17 cellular contexts compared by ENCODE assay signal in genomic region chr9:133738806-133739150, GRCh38. TPM values are rescaled to one million over a fixed set of nuclear protein-coding genes. Genes with fewer than 3 reads are reported as not detected.
DNase-seq lines count a peak whose midpoint lies in the region; ATAC-seq and TF ChIP-seq lines count a peak whose summit lies in the region.
"Had no signal": no experiment of that assay in that cellular context is flagged by ENCODE, and none has a peak within 500 bp of the region (broad histone marks: within the 10 kb centered on the region; RNA-seq: fewer than 3 reads in every experiment).

No MANE protein-coding gene starts in this region.

- H3K4me3 ChIP-seq in coronary artery = no peak overlapping the region
- peak overlapping the region; percentile 39 to 55 for H3K4me3 ChIP-seq in muscle layer of duodenum (ENCODE audit: low read depth in 1 of 2, low read length in 2 of 2)
- no peak overlapping the region for H3K4me3 ChIP-seq in esophagus muscularis mucosa

- H3K36me3 ChIP-seq in muscle layer of duodenum (ENCODE audit: control insufficient read depth in 1 of 2, insufficient read depth in 2 of 2, low read length in 2 of 2) = no peaks in the 10 kb centered on the region
- no peaks in the 10 kb centered on the region for H3K36me3 ChIP-seq in esophagus muscularis mucosa
- H3K36me3 ChIP-seq: breast epithelium, gastroesophageal sphincter, ovary, upper lobe of right lung had no signal

- no peaks in the 10 kb centered on the region for H3K27me3 ChIP-seq in muscle layer of duodenum (ENCODE audit: low read depth, low read length)
- H3K27me3 ChIP-seq in esophagus muscularis mucosa = peaks cover 0 to 21% (median 0%) of the 10 kb centered on the region in 4 donors
- H3K27me3 ChIP-seq: breast epithelium, gastroesophageal sphincter, ovary, upper lobe of right lung had no signal

- no peaks in the 10 kb centered on the region for H3K9me3 ChIP-seq in muscle layer of duodenum (ENCODE audit: control insufficient read depth in 1 of 2, low read length in 2 of 2)
- H3K9me3 ChIP-seq in esophagus muscularis mucosa = no peaks in the 10 kb centered on the region
- H3K9me3 ChIP-seq: breast epithelium, gastroesophageal sphincter, ovary, upper lobe of right lung had no signal

- no peaks in the 10 kb centered on the region for H3K9me3 Mint-ChIP-seq in activated naive CD4-positive, alpha-beta T cell treated with anti-CD3 and anti-CD28 coated beads, Interleukin-2, amount 50 U/mL, for 24 hours
- H3K9me3 Mint-ChIP-seq in activated naive CD4-positive, alpha-beta T cell treated with anti-CD3 and anti-CD28 coated beads, Interleukin-2, amount 50 U/mL, for 72 hours = no peaks in the 10 kb centered on the region
- H3K9me3 Mint-ChIP-seq in type B pancreatic cell = no peaks in the 10 kb centered on the region
- H3K9me3 Mint-ChIP-seq: activated T-helper 1 cell treated with anti-CD3 and anti-CD28 coated beads, Interleukin-12 subunit alpha, Interleukin-12 subunit beta, Interleukin-2, Interleukin-4 antibody, amounts not matched to agents 30 ng/mL and 10 ng/mL and 1 ng/mL, durations not matched to agents 14 hours and 24 hours and 36 hours had no signal

- ATAC-seq in activated naive CD4-positive, alpha-beta T cell treated with anti-CD3 and anti-CD28 coated beads, Interleukin-2, amount 50 U/mL, for 72 hours = no peak

- H3K36me3 Mint-ChIP-seq in activated naive CD4-positive, alpha-beta T cell treated with anti-CD3 and anti-CD28 coated beads, Interleukin-2, amount 50 U/mL, for 24 hours = no peaks in the 10 kb centered on the region
- H3K36me3 Mint-ChIP-seq in activated naive CD4-positive, alpha-beta T cell treated with anti-CD3 and anti-CD28 coated beads, Interleukin-2, amount 50 U/mL, for 72 hours = no peaks in the 10 kb centered on the region
- no peaks in the 10 kb centered on the region for H3K36me3 Mint-ChIP-seq in type B pancreatic cell

- H3K27ac ChIP-seq in coronary artery (no peak overlapping the region), muscle layer of duodenum (ENCODE audit: low read length) (no peak overlapping the region), esophagus muscularis mucosa (replicated peaks in 1 of 4) (no peak overlapping the region)
- H3K27ac ChIP-seq: breast epithelium, dorsolateral prefrontal cortex, gastroesophageal sphincter, ovary, upper lobe of right lung had no signal

- peak overlapping the region; percentile 23 for H3K4me3 Mint-ChIP-seq in activated naive CD4-positive, alpha-beta T cell treated with anti-CD3 and anti-CD28 coated beads, Interleukin-2, amount 50 U/mL, for 24 hours
- H3K4me3 Mint-ChIP-seq in type B pancreatic cell = no peak overlapping the region
- H3K4me3 Mint-ChIP-seq: activated T-helper 1 cell treated with anti-CD3 and anti-CD28 coated beads, Interleukin-12 subunit alpha, Interleukin-12 subunit beta, Interleukin-2, Interleukin-4 antibody, amounts not matched to agents 30 ng/mL and 10 ng/mL and 1 ng/mL, durations not matched to agents 14 hours and 24 hours and 36 hours had no signal

- no peak for TF ChIP-seq CTCF in coronary artery (IDR thresholded peaks at IDR 0.05)
- TF ChIP-seq CTCF in type B pancreatic cell (conservative IDR thresholded peaks at IDR 0.05) = no peak
- TF ChIP-seq CTCF in esophagus muscularis mucosa (IDR thresholded peaks at IDR 0.05) = no peak

- no peak overlapping the region for H3K27ac Mint-ChIP-seq in activated naive CD4-positive, alpha-beta T cell treated with anti-CD3 and anti-CD28 coated beads, Interleukin-2, amount 50 U/mL, for 24 hours
- H3K27ac Mint-ChIP-seq in activated naive CD4-positive, alpha-beta T cell treated with anti-CD3 and anti-CD28 coated beads, Interleukin-2, amount 50 U/mL, for 72 hours = peak overlapping the region in 1 of 2 donors; percentile 67
- no peak overlapping the region for H3K27ac Mint-ChIP-seq in type B pancreatic cell
- H3K27ac Mint-ChIP-seq: activated T-helper 1 cell treated with anti-CD3 and anti-CD28 coated beads, Interleukin-12 subunit alpha, Interleukin-12 subunit beta, Interleukin-2, Interleukin-4 antibody, amounts not matched to agents 30 ng/mL and 10 ng/mL and 1 ng/mL, durations not matched to agents 14 hours and 24 hours and 36 hours had no signal

- no peak for DNase-seq in activated naive CD4-positive, alpha-beta T cell treated with anti-CD3 and anti-CD28 coated beads, Interleukin-2, amount 50 U/mL, for 72 hours (ENCODE audit: low spot score in 2 of 2)
- DNase-seq in coronary artery (ENCODE audit: low spot score) (peak; percentile 59), type B pancreatic cell (ENCODE audit: extremely low spot score, unreplicated experiment) (peak; percentile 67), esophagus muscularis mucosa (ENCODE audit: extremely low spot score) (no peak), NCI-H2196 (lab: John Stamatoyannopoulos, UW; ENCODE audit: unreplicated experiment) (no peak), NCI-H1417 (lab: John Stamatoyannopoulos, UW) (no peak)
- DNase-seq: MM.1S, NCI-H1694, NCI-H2227 treated with DMSO at 0.1 percent for 48 hours had no signal

- WGBS in esophagus muscularis mucosa = 72% methylated on average over 4 of the region's 5 CpGs

- intact Hi-C loops in esophagus muscularis mucosa (cut with DNase I) = no loop called here

- no peak for TF ChIP-seq EP300 in esophagus muscularis mucosa (IDR thresholded peaks at IDR 0.05)

- H3K4me1 ChIP-seq in muscle layer of duodenum (ENCODE audit: control insufficient read depth in 1 of 2, insufficient read depth in 2 of 2, low read length in 2 of 2) (peaks cover 0 to 15% of the 10 kb centered on the region in 2 donors), esophagus muscularis mucosa (peaks cover 5 to 18% (median 16%) of the 10 kb centered on the region in 4 donors)

- H3K27me3 Mint-ChIP-seq in activated naive CD4-positive, alpha-beta T cell treated with anti-CD3 and anti-CD28 coated beads, Interleukin-2, amount 50 U/mL, for 24 hours = no peaks in the 10 kb centered on the region
- no peaks in the 10 kb centered on the region for H3K27me3 Mint-ChIP-seq in type B pancreatic cell

- H3K4me1 Mint-ChIP-seq in activated naive CD4-positive, alpha-beta T cell treated with anti-CD3 and anti-CD28 coated beads, Interleukin-2, amount 50 U/mL, for 24 hours = no peaks in the 10 kb centered on the region
- H3K4me1 Mint-ChIP-seq in type B pancreatic cell (ENCODE audit: unreplicated experiment) = peaks cover 14% of the 10 kb centered on the region

- no peak for TF ChIP-seq POLR2A in esophagus muscularis mucosa (IDR thresholded peaks at IDR 0.05; ENCODE audit: low read depth)

RNA-seq across cellular contexts. Expression of gene SARDH, which starts 0.6 kb away (rescaled TPM):
- total RNA-seq in activated naive CD4-positive, alpha-beta T cell treated with anti-CD3 and anti-CD28 coated beads, Interleukin-2, amount 50 U/mL, for 72 hours = 1 to 10 TPM; 3.5 to 7.5 TPM
- 0.76 and 6.8 TPM in 2 replicates for total RNA-seq in type B pancreatic cell (ENCODE audit: low replicate concordance)
- 1 to 10 TPM in 1 of 4 donors, under 1 TPM in 3; 0.39 to 2.9 (median 0.51) TPM for total RNA-seq in esophagus muscularis mucosa

Comparison
In these comparisons a context has a peak if more than half of its experiments do, and no peak if none do; other contexts are left out.
1. DNase-seq: peak in coronary artery (single experiment) and type B pancreatic cell (single experiment); none in activated naive CD4-positive, alpha-beta T cell treated with anti-CD3 and anti-CD28 coated beads, Interleukin-2, amount 50 U/mL, for 72 hours (0 of 2), esophagus muscularis mucosa (single experiment), NCI-H2196 (single experiment) and NCI-H1417 (0 of 3).
2. H3K4me3 ChIP-seq: peak in muscle layer of duodenum (2 of 2); none in coronary artery (single experiment) and esophagus muscularis mucosa (0 of 4).